In genomic region chr22:26169312-26170111, GRCh38 we compare ENCODE assay signal across 8 cellular contexts. TPM values are rescaled to one million over a fixed set of nuclear protein-coding genes. Genes with fewer than 3 reads are reported as not detected.
DNase-seq lines count a peak whose midpoint lies in the region; ATAC-seq, FAIRE-seq and TF ChIP-seq lines count a peak whose summit lies in the region.

TSS of gene SEZ6L (plus strand) at chr22:26169462. CDS start at chr22:26169670, 208 bp downstream.

- 16% methylated on average over 21 of the region's 92 CpGs for whole genome bisulfite sequencing in GM12878 (ENCODE audit: insufficient coverage, insufficient replicate concordance, low lambda C conversion rate, missing lambda C conversion rate)
- 2% methylated on average over 46 of the region's 92 CpGs for WGBS in mesenchymal stem cell
- WGBS in upper lobe of left lung, 2 donors, result 0 to 1% methylated on average over 3 to 45 of the region's 92 CpGs

- H3K9me3 Mint-ChIP-seq in activated T-cell treated with anti-CD3 and anti-CD28 coated beads, Interleukin-2, amount 50 U/mL, for 72 hours, result no peaks in the 10 kb centered on the region

- TF ChIP-seq POLR2A in GM12878 (IDR thresholded peaks at IDR 0.05; ENCODE audit: low read depth, low read length) (no peak), upper lobe of left lung (IDR thresholded peaks at IDR 0.05) (no peak)

- BruUV-seq in GM12878 (replicated peaks; lab: Mats Ljungman, UMichigan), result no TSS peak

- H2AK5ac ChIP-seq in mesenchymal stem cell (ENCODE audit: low read length, severe bottlenecking), result no peak within 1 kb of the TSS

- H3K27ac ChIP-seq in GM12878 (ENCODE audit: control insufficient read depth, insufficient read depth) (no peak within 1 kb of the TSS), mesenchymal stem cell (ENCODE audit: low read length, poor library complexity, severe bottlenecking) (no peak within 1 kb of the TSS), upper lobe of left lung (no peak within 1 kb of the TSS)

- POLR2A ChIA-PET in GM12878 (lab: Charles Lee), result no interaction called here

- H2BK15ac ChIP-seq in mesenchymal stem cell (ENCODE audit: low read depth, poor library complexity, severe bottlenecking), result no peak within 1 kb of the TSS

- peaks cover 84% of the 10 kb centered on the region for H3K27me3 Mint-ChIP-seq in activated T-cell treated with anti-CD3 and anti-CD28 coated beads, Interleukin-2, amount 50 U/mL, for 72 hours (ENCODE audit: low read depth)

- FAIRE-seq in GM12878 (lab: Jason Lieb, UNC), result no peak

- no peak within 1 kb of the TSS for H3K4me2 ChIP-seq in GM12878 (ENCODE audit: control insufficient read depth, insufficient read depth)
- H3K4me2 ChIP-seq in mesenchymal stem cell (ENCODE audit: low read length, poor library complexity, severe bottlenecking), result peak within 1 kb of the TSS; percentile 53

- SMC1A ChIA-PET in GM12878 (lab: Charles Lee; ENCODE audit: uncharacterized antibody, unreplicated experiment), result no interaction called here

- no peaks in the 10 kb centered on the region for H3K79me2 ChIP-seq in GM12878 (ENCODE audit: control insufficient read depth, insufficient read depth, low read length)

- no peaks in the 10 kb centered on the region for H3K36me3 Mint-ChIP-seq in activated T-cell treated with anti-CD3 and anti-CD28 coated beads, Interleukin-2, amount 50 U/mL, for 72 hours (ENCODE audit: insufficient read depth in 2 of 2)

- H3K4me3 Mint-ChIP-seq in activated T-cell treated with anti-CD3 and anti-CD28 coated beads, Interleukin-2, amount 50 U/mL, for 72 hours, result peak within 1 kb of the TSS; percentile 21 to 42

- no peak for ATAC-seq in activated T-cell treated with anti-CD3 and anti-CD28 coated beads, Interleukin-2, amount 50 U/mL, for 72 hours (replicated peaks in 1 of 2)
- ATAC-seq in GM12878 (no peak; the same call in 2 of the 3 replicates), upper lobe of left lung (ENCODE audit: low FRiP score in 2 of 2) (peak in 1 of 2 donors; percentile 68), HG02623 (IDR thresholded peaks at IDR 0.05; ENCODE audit: unreplicated experiment) (no peak)

- TF ChIP-seq CTCF in GM12878 (IDR thresholded peaks at IDR 0.05 in 2 of 3, conservative IDR thresholded peaks at IDR 0.05 in 1 of 3; ENCODE audit: control insufficient read depth in 2 of 3, extremely low read depth in 1 of 3, insufficient read depth in 1 of 3, low read depth in 3 of 3, low read length in 3 of 3) (no peak), upper lobe of left lung (IDR thresholded peaks at IDR 0.05) (no peak)

- TF ChIP-seq RAD21 in GM12878 (IDR thresholded peaks at IDR 0.05; ENCODE audit: insufficient read depth, low read depth, low read length), result no peak

- DNase-seq in activated T-cell treated with anti-CD3 and anti-CD28 coated beads, Interleukin-2, amount 50 U/mL, for 72 hours, result no peak
- no peak for DNase-seq in activated T-cell treated with anti-CD3 and anti-CD28 coated beads, Interleukin-2, amount 50 U/mL, for 1 hour
- DNase-seq in GM12878 (ENCODE audit: low read depth, low spot score), result no peak
- DNase-seq in mesenchymal stem cell, result no peak
- peak in 1 of 2 donors; percentile 84 for DNase-seq in upper lobe of left lung
- no peak for DNase-seq in activated CD4-positive, alpha-beta T cell treated with anti-CD3 and anti-CD28 coated beads, Interleukin-2, amount 50 U/mL, for 1 hour
- no peak for DNase-seq in HuH-7.5 (ENCODE audit: low spot score)

- RAD21 ChIA-PET in GM12878 (lab: Charles Lee; ENCODE audit: unreplicated experiment), result no interaction called here

- no peak within 1 kb of the TSS for H3K14ac ChIP-seq in mesenchymal stem cell (ENCODE audit: low read length in 2 of 2)

- no peaks in the 10 kb centered on the region for H4K20me1 ChIP-seq in GM12878 (ENCODE audit: control insufficient read depth, insufficient read depth)

- no peaks in the 10 kb centered on the region for H3K79me1 ChIP-seq in mesenchymal stem cell (replicated peaks; ENCODE audit: low read length, poor library complexity, severe bottlenecking)

- in situ Hi-C loops in GM12878 (cut with MboI), result no loop called here

- H2BK5ac ChIP-seq in mesenchymal stem cell (ENCODE audit: low read depth, low read length, poor library complexity, severe bottlenecking), result no peak within 1 kb of the TSS

- H3K27me3 ChIP-seq in GM12878 (replicated peaks in 1 of 2; ENCODE audit: control insufficient read depth in 2 of 2, insufficient read depth in 2 of 2, low read length in 1 of 2) (peaks cover 5 to 11% of the 10 kb centered on the region in 2 experiments), mesenchymal stem cell (ENCODE audit: control insufficient read depth in 1 of 2, insufficient read depth in 1 of 2, low read length in 2 of 2) (peaks cover 50 to 79% of the 10 kb centered on the region in 2 experiments), upper lobe of left lung (peaks cover 2 to 25% (median 14%) of the 10 kb centered on the region in 4 donors)

- H3K36me3 ChIP-seq in GM12878 (ENCODE audit: control insufficient read depth in 2 of 2, insufficient read depth in 2 of 2, low read length in 1 of 2), result no peaks in the 10 kb centered on the region
- no peaks in the 10 kb centered on the region for H3K36me3 ChIP-seq in mesenchymal stem cell (ENCODE audit: control insufficient read depth in 1 of 2, insufficient read depth in 2 of 2, low read depth in 1 of 2, low read length in 2 of 2)
- H3K36me3 ChIP-seq in upper lobe of left lung, result no peaks in the 10 kb centered on the region

- no peak within 1 kb of the TSS for H3K18ac ChIP-seq in mesenchymal stem cell (ENCODE audit: low read depth in 1 of 2, low read length in 2 of 2)

- CTCF ChIA-PET in GM12878 (lab: Yijun Ruan, JAX), result no interaction called here

- no peaks in the 10 kb centered on the region for H3K4me1 Mint-ChIP-seq in activated T-cell treated with anti-CD3 and anti-CD28 coated beads, Interleukin-2, amount 50 U/mL, for 72 hours (ENCODE audit: low read depth)

- TF ChIP-seq EP300 in GM12878 (IDR thresholded peaks at IDR 0.05; ENCODE audit: borderline replicate concordance in 1 of 2, control insufficient read depth in 1 of 2, low read depth in 2 of 2, low read length in 2 of 2) (no peak), upper lobe of left lung (IDR thresholded peaks at IDR 0.05) (no peak)

- no peaks in the 10 kb centered on the region for H3K9me3 ChIP-seq in GM12878 (replicated peaks; ENCODE audit: control insufficient read depth, insufficient read depth, low read length)
- no peaks in the 10 kb centered on the region for H3K9me3 ChIP-seq in mesenchymal stem cell (ENCODE audit: control insufficient read depth, low read length)
- H3K9me3 ChIP-seq in upper lobe of left lung, result no peaks in the 10 kb centered on the region

- H2BK120ac ChIP-seq in mesenchymal stem cell (ENCODE audit: low read depth, low read length), result no peak within 1 kb of the TSS

- no peak within 1 kb of the TSS for H4K91ac ChIP-seq in mesenchymal stem cell (ENCODE audit: low read length)

- no peak within 1 kb of the TSS for H3K4me3 ChIP-seq in GM12878
- H3K4me3 ChIP-seq in mesenchymal stem cell (ENCODE audit: insufficient read depth in 1 of 2, low read depth in 1 of 2, low read length in 2 of 2), result peak within 1 kb of the TSS in 1 of 2 experiments; percentile 31
- peak within 1 kb of the TSS in 3 of 4 donors; percentile 30 to 42 (median 40) for H3K4me3 ChIP-seq in upper lobe of left lung

- no peak within 1 kb of the TSS for H2BK12ac ChIP-seq in mesenchymal stem cell (ENCODE audit: low read length in 2 of 2)

- no peaks in the 10 kb centered on the region for H3K4me1 ChIP-seq in GM12878 (ENCODE audit: control insufficient read depth, insufficient read depth, low read length)
- H3K4me1 ChIP-seq in mesenchymal stem cell (ENCODE audit: control insufficient read depth, insufficient read depth, low read depth, low read length), result peaks cover 7% of the 10 kb centered on the region
- peaks cover 8 to 19% (median 15%) of the 10 kb centered on the region in 4 donors for H3K4me1 ChIP-seq in upper lobe of left lung

- H3K9ac ChIP-seq in GM12878 (ENCODE audit: control insufficient read depth, insufficient read depth, low read length) (no peak within 1 kb of the TSS), mesenchymal stem cell (ENCODE audit: low read length) (no peak within 1 kb of the TSS)

- no peak within 1 kb of the TSS for H3K4ac ChIP-seq in mesenchymal stem cell (ENCODE audit: low read depth in 1 of 2, low read length in 2 of 2)

- H4K8ac ChIP-seq in mesenchymal stem cell (ENCODE audit: low read length), result no peak within 1 kb of the TSS

- H3K23ac ChIP-seq in mesenchymal stem cell (ENCODE audit: low read length in 2 of 2), result peak within 1 kb of the TSS in 1 of 2 experiments; percentile 72

- H2AFZ ChIP-seq in GM12878 (ENCODE audit: control insufficient read depth, low read depth, low read length) (no peak within 1 kb of the TSS), mesenchymal stem cell (ENCODE audit: low read depth, low read length) (no peak within 1 kb of the TSS)

- H3K27ac Mint-ChIP-seq in activated T-cell treated with anti-CD3 and anti-CD28 coated beads, Interleukin-2, amount 50 U/mL, for 72 hours, result no peak within 1 kb of the TSS

- intact Hi-C loops in GM12878 (cut with micrococcal nuclease; ENCODE audit: unreplicated experiment), result loop anchor here (10.0 kb wide), 1 partner anchor 165 kb away; no protein-coding TSS in a partner anchor

TF ChIP-seq in GM12878, 131 proteins besides CTCF, POLR2A, EP300 and RAD21 (continues in another document):
- TF ChIP-seq SRF (IDR thresholded peaks at IDR 0.05; ENCODE audit: low read depth in 2 of 2, low read length in 2 of 2) (no peak), GATAD2B (conservative IDR thresholded peaks at IDR 0.05; ENCODE audit: low read depth) (no peak), SPI1 (IDR thresholded peaks at IDR 0.05; ENCODE audit: borderline replicate concordance, insufficient read depth, low read depth, low read length) (peak; percentile 24; the same call in 1 of the 2 replicates)

RNA-seq across cellular contexts. Expression of gene SEZ6L, which starts in this region (rescaled TPM):
- under 1 TPM in 1 of 2 donors, not detected in 1; 0.05 TPM for total RNA-seq in activated T-cell treated with anti-CD3 and anti-CD28 coated beads, Interleukin-2, amount 50 U/mL, for 72 hours
- total RNA-seq in GM12878 (2013; cell fraction: nucleolus; rRNA removed), result not detected in 2 replicates
- total RNA-seq in GM12878 (2014; rRNA removed), result not detected in 2 replicates
- total RNA-seq in GM12878 (2014; rRNA removed; fragmentation: Illumina TruSeq; extraction: Trizol), result not detected in 2 replicates
- not detected in 2 replicates for total RNA-seq in GM12878 (2021)
- polyA plus RNA-seq in GM12878 (2011; ENCODE audit: low read depth), result not detected
- polyA plus RNA-seq in GM12878 (2011; rRNA removed), result not detected in 2 replicates
- not detected in 2 replicates for polyA plus RNA-seq in GM12878 (2011; cell fraction: cytosol; rRNA removed)
- polyA plus RNA-seq in GM12878 (2011; cell fraction: nucleus; rRNA removed), result not detected in 2 replicates
- not detected in 2 replicates for polyA plus RNA-seq in GM12878 (2012)
- not detected in 2 replicates for polyA plus RNA-seq in GM12878 (2014; fragmentation: Illumina TruSeq; extraction: Trizol)
- not detected for polyA plus RNA-seq in GM12878 (2014; fragmentation: Nextera tagmentation; extraction: Ambion mirVana)
- not detected in 2 replicates for polyA plus RNA-seq in GM12878 (2014; rRNA removed)
- not detected for polyA plus RNA-seq in GM12878 (2016; fragmentation: Nextera tagmentation; extraction: Ambion mirVana)
- not detected in 2 replicates for polyA minus RNA-seq in GM12878 (2011; rRNA and poly(A)+ RNA removed)
- polyA minus RNA-seq in GM12878 (2011; cell fraction: cytosol; rRNA and poly(A)+ RNA removed), result not detected in 2 replicates
- polyA minus RNA-seq in GM12878 (2011; cell fraction: nucleus; rRNA and poly(A)+ RNA removed), result not detected in 2 replicates
- polyA plus RNA-seq in mesenchymal stem cell (2013, experiment 1 of 2), result not detected
- polyA plus RNA-seq in mesenchymal stem cell (2013, experiment 2 of 2), result not detected
- 1 to 10 TPM in 1 of 6 donors, under 1 TPM in 2, not detected in 3; 0.06 to 1.2 (median 0.24) TPM for total RNA-seq in upper lobe of left lung
